18 cellular contexts compared by ENCODE assay signal in the genomic region with DNA sequence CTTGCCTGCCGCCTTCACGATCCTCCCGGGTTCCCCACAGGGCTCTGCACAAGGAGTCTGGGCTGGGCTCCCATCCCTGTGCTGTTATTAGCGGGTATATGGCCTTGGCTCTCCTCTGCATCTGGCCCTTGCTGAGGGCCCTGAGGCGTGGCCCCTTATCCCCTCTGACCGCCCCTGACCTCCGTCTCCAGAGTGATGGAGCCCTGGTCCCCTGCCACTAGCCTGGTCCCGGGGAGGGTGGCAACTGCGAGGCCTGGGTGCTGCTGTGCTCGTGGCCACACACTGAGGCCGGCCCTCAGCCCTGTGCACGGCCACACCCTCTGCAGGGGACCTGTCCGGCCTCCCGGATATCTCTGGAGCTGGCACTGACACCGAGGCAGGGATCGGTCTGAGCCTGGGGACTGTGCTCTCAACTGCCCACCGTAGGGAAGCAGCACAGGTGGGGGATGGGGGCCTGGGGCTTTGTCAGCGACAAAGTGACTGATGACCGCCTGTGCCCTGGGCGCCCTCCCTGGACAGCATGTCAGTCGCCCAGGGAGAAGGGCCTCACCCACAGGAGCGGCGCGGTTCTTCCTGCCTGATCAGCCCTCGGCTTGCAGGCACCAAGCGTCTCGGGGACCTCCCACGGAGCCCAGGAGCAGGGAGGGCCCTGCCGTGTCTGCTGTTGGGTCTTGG.
DNase-seq lines count a peak whose midpoint lies in the region; ATAC-seq and TF ChIP-seq lines count a peak whose summit lies in the region.
"Had no signal": no experiment of that assay in that cellular context is flagged by ENCODE, and none has a peak within 500 bp of the region (broad histone marks: within the 10 kb centered on the region; RNA-seq: fewer than 3 reads in every experiment).

No MANE protein-coding gene starts in this region.

- BruUV-seq in IMR-90 (replicated peaks; lab: Mats Ljungman, UMichigan): no TSS peak

- no peak for TF ChIP-seq RAD21 in IMR-90 (IDR thresholded peaks at IDR 0.05; ENCODE audit: low read length)

- no peak overlapping the region for H3K56ac ChIP-seq in IMR-90 (ENCODE audit: extremely low read depth, insufficient read depth, low read length)

- no peak overlapping the region for H2AFZ ChIP-seq in IMR-90 (replicated peaks; ENCODE audit: low read length, poor library complexity)
- H2AFZ ChIP-seq: GM23248 had no signal

- no peaks in the 10 kb centered on the region for H3K4me1 ChIP-seq in IMR-90 (ENCODE audit: control insufficient read depth, insufficient read depth, low read length)
- H3K4me1 ChIP-seq: Caco-2 had no signal

- no peak overlapping the region for H2BK15ac ChIP-seq in IMR-90 (ENCODE audit: low read depth, low read length)

- peaks cover 11% of the 10 kb centered on the region for H3K9me1 ChIP-seq in IMR-90 (ENCODE audit: insufficient read depth, low read length)

- no peaks in the 10 kb centered on the region for H3K4me1 Mint-ChIP-seq in activated CD8-positive, alpha-beta T cell treated with anti-CD3 and anti-CD28 coated beads for 36 hours (ENCODE audit: low read depth)

- intact Hi-C loops in IMR-90 (cut with micrococcal nuclease): no loop called here
- intact Hi-C loops in posterior vena cava (cut with DNase I): no loop called here
- intact Hi-C loops in activated CD8-positive, alpha-beta T cell treated with anti-CD3 and anti-CD28 coated beads for 36 hours (cut with micrococcal nuclease): no loop called here

- H4K5ac ChIP-seq in IMR-90 (ENCODE audit: low read depth, low read length): no peak overlapping the region

- H4K91ac ChIP-seq in IMR-90 (ENCODE audit: insufficient read depth, low read depth, low read length): no peak overlapping the region

- no peak for ATAC-seq in IMR-90 (ENCODE audit: low read depth)
- no peak for ATAC-seq in activated CD8-positive, alpha-beta T cell treated with anti-CD3 and anti-CD28 coated beads for 36 hours
- ATAC-seq in GM18519 (IDR thresholded peaks at IDR 0.05; ENCODE audit: low FRiP score, unreplicated experiment): no peak
- ATAC-seq: left lobe of liver had no signal

- no peak overlapping the region for H3K23ac ChIP-seq in IMR-90 (ENCODE audit: low read depth, low read length)

- POLR2A ChIA-PET in IMR-90 (lab: Charles Lee; ENCODE audit: unreplicated experiment): no interaction called here
- POLR2A ChIA-PET in activated CD8-positive, alpha-beta T cell treated with anti-CD3 and anti-CD28 coated beads for 36 hours (lab: Charles Lee): no interaction called here

- no peak overlapping the region for H3K4me2 ChIP-seq in IMR-90 (ENCODE audit: low read depth, low read length)

- H3K9ac ChIP-seq in IMR-90 (ENCODE audit: low read depth, low read length): no peak overlapping the region
- H3K9ac ChIP-seq: GM23248 had no signal

- peaks cover 2% of the 10 kb centered on the region; the same call in 1 of the 2 replicates for H3K9me3 ChIP-seq in IMR-90 (ENCODE audit: control insufficient read depth, insufficient read depth, low read length)
- H3K9me3 ChIP-seq: Caco-2 had no signal

- no peak overlapping the region for H3K4me3 ChIP-seq in IMR-90 (ENCODE audit: insufficient read depth, low read depth, low read length)
- H3K4me3 ChIP-seq in choroid plexus epithelial cell (ENCODE audit: low read depth, low read length): peak overlapping the region; percentile 17
- H3K4me3 ChIP-seq: GM23248 had no signal

- DNase-seq in IMR-90: no peak
- no peak for DNase-seq in choroid plexus epithelial cell (ENCODE audit: low read depth)
- DNase-seq in posterior vena cava (ENCODE audit: low spot score): peak; percentile 67
- no peak for DNase-seq in activated CD8-positive, alpha-beta T cell treated with anti-CD3 and anti-CD28 coated beads for 36 hours
- no peak for DNase-seq in RKO (ENCODE audit: low spot score)
- no peak for DNase-seq in A172 (ENCODE audit: low spot score)
- DNase-seq: activated CD8-positive, alpha-beta memory T cell treated with anti-CD3 and anti-CD28 coated beads, Interleukin-2, amount 50 U/mL, for 4 hours; activated naive CD4-positive, alpha-beta T cell treated with Interleukin-2 at 50 U/mL for 16 hours; GM23248; naive B cell; NCI-H1417 treated with DMSO at 0.1 percent for 48 hours; NCI-H2227 treated with DMSO at 0.1 percent for 48 hours; NK-92 treated with Interleukin-12 subunit alpha and Interleukin-12 subunit beta, amount 100 ng/mL, for 24 hours; T-helper 2 cell had no signal

- H2BK20ac ChIP-seq in IMR-90 (ENCODE audit: low read depth, low read length): no peak overlapping the region

- in situ Hi-C loops in IMR-90 (cut with MboI; ENCODE audit: low sequenced_read_pairs): no loop called here

- H3K18ac ChIP-seq in IMR-90 (ENCODE audit: low read depth, low read length): no peak overlapping the region

- dilution Hi-C loops in IMR-90 (cut with HindIII; ENCODE audit: low sequenced_read_pairs, unreplicated experiment): no loop called here

- WGBS in IMR-90 (ENCODE audit: extremely low coverage in 2 of 2, insufficient read length in 1 of 2), 2 experiments: 70% methylated on average over 18 of the region's 29 CpGs; no CpG with 5 or more reads in 1 of the 2 experiments

- no peak overlapping the region for H3K14ac ChIP-seq in IMR-90 (replicated peaks; ENCODE audit: low read depth, low read length)

- H3K27me3 ChIP-seq in IMR-90 (ENCODE audit: control insufficient read depth, insufficient read depth, low read length) (no peaks in the 10 kb centered on the region), layer of hippocampus (ENCODE audit: control insufficient read depth, insufficient read depth, low read length) (no peaks in the 10 kb centered on the region)

- peaks cover 7% of the 10 kb centered on the region for H3K36me3 ChIP-seq in IMR-90 (ENCODE audit: control insufficient read depth, insufficient read depth, low read length)

- no peak for TF ChIP-seq POLR2A in IMR-90 (IDR thresholded peaks at IDR 0.05; ENCODE audit: low read depth, low read length)

- H3K36me3 Mint-ChIP-seq in activated CD8-positive, alpha-beta T cell treated with anti-CD3 and anti-CD28 coated beads for 36 hours (ENCODE audit: low read depth): peaks cover 11% of the 10 kb centered on the region

- H3K27ac ChIP-seq in IMR-90 (ENCODE audit: insufficient read depth, low read length): no peak overlapping the region
- H3K27ac ChIP-seq in layer of hippocampus (ENCODE audit: low read depth, low read length): peak overlapping the region; percentile 98
- H3K27ac ChIP-seq: GM23248 had no signal

- no peak overlapping the region for H3K4me3 Mint-ChIP-seq in activated CD8-positive, alpha-beta T cell treated with anti-CD3 and anti-CD28 coated beads for 36 hours
- H3K4me3 Mint-ChIP-seq: naive B cell had no signal

- H3K27ac Mint-ChIP-seq in activated CD8-positive, alpha-beta T cell treated with anti-CD3 and anti-CD28 coated beads for 36 hours: no peak overlapping the region

- H3K4ac ChIP-seq in IMR-90 (ENCODE audit: low read depth, low read length): no peak overlapping the region

- peaks cover 5% of the 10 kb centered on the region for H3K9me3 Mint-ChIP-seq in activated CD8-positive, alpha-beta T cell treated with anti-CD3 and anti-CD28 coated beads for 36 hours

- H2AK9ac ChIP-seq in IMR-90 (replicated peaks; ENCODE audit: low read depth, low read length, poor library complexity): peak overlapping the region; percentile 25

- no peak overlapping the region for H4K8ac ChIP-seq in IMR-90 (ENCODE audit: low read depth in 2 of 2, low read length in 2 of 2)

- CTCF ChIA-PET in IMR-90 (lab: Yijun Ruan, JAX): no interaction called here
- CTCF ChIA-PET in activated CD8-positive, alpha-beta T cell treated with anti-CD3 and anti-CD28 coated beads for 36 hours (lab: Charles Lee): no interaction called here

- H2BK120ac ChIP-seq in IMR-90 (ENCODE audit: low read depth, low read length): no peak overlapping the region

- TF ChIP-seq CTCF in IMR-90 (conservative IDR thresholded peaks at IDR 0.05; ENCODE audit: low read depth, low read length) (no peak), choroid plexus epithelial cell (conservative IDR thresholded peaks at IDR 0.05; ENCODE audit: low read depth, low read length) (no peak)
- TF ChIP-seq CTCF in activated CD8-positive, alpha-beta T cell treated with anti-CD3 and anti-CD28 coated beads for 36 hours (IDR thresholded peaks at IDR 0.05): no peak

- no peak overlapping the region for H2AK5ac ChIP-seq in IMR-90 (ENCODE audit: low read depth, low read length)

- H2BK5ac ChIP-seq in IMR-90 (ENCODE audit: low read depth, low read length, poor library complexity, severe bottlenecking): no peak overlapping the region

- no peaks in the 10 kb centered on the region for H4K20me1 ChIP-seq in IMR-90 (ENCODE audit: insufficient read depth, low read length)

- no peaks in the 10 kb centered on the region; a peak in 1 of 4 replicates for H3K79me1 ChIP-seq in IMR-90 (ENCODE audit: low read depth in 1 of 2, low read length in 2 of 2)

- H3K27me3 Mint-ChIP-seq in activated CD8-positive, alpha-beta T cell treated with anti-CD3 and anti-CD28 coated beads for 36 hours: no peaks in the 10 kb centered on the region
- H3K27me3 Mint-ChIP-seq: naive B cell had no signal

TF ChIP-seq in IMR-90, 13 proteins besides CTCF, POLR2A, EP300 and RAD21 (continues in another document):
- TF ChIP-seq, protein P1, sequence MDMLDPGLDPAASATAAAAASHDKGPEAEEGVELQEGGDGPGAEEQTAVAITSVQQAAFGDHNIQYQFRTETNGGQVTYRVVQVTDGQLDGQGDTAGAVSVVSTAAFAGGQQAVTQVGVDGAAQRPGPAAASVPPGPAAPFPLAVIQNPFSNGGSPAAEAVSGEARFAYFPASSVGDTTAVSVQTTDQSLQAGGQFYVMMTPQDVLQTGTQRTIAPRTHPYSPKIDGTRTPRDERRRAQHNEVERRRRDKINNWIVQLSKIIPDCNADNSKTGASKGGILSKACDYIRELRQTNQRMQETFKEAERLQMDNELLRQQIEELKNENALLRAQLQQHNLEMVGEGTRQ (IDR thresholded peaks at IDR 0.05; ENCODE audit: low read depth, low read length): no peak
- TF ChIP-seq CEBPB (IDR thresholded peaks at IDR 0.05; ENCODE audit: low read depth, low read length) (no peak), MAZ (IDR thresholded peaks at IDR 0.05; ENCODE audit: borderline replicate concordance, low read depth, low read length) (no peak), CHD1 (IDR thresholded peaks at IDR 0.05; ENCODE audit: low read depth, low read length) (no peak), BHLHE40 (IDR thresholded peaks at IDR 0.05; ENCODE audit: low read depth, low read length) (no peak), ELK1 (IDR thresholded peaks at IDR 0.05; ENCODE audit: borderline replicate concordance, low read depth, low read length) (no peak), FOS (IDR thresholded peaks at IDR 0.05; ENCODE audit: low read depth, low read length) (no peak), NFE2L2 (IDR thresholded peaks at IDR 0.05; ENCODE audit: low read depth, low read length) (no peak)
